Comparison of ENCODE assay signal across 18 cellular contexts in the genomic region with DNA sequence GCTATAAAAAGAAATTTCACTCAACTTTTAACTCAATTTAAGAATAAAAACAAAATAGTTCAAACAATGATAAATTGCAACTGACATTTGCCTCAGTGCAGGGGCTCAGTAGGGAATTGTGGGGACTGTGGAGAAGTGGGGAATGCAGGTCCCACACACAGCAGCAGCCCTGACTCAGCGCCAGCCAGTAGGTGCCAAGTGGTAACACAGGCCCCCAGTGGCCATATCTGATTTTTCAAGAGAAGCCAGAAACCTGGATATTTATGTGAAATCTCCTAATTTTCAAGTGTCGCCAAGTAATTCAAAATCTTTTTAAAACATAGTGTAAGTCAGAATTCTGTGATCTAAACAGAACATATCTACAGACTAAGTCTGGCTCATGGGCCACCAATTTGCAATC.
DNase-seq lines count a peak whose midpoint lies in the region; ATAC-seq and TF ChIP-seq lines count a peak whose summit lies in the region.
"Had no signal": no experiment of that assay in that cellular context is flagged by ENCODE, and none has a peak within 500 bp of the region (broad histone marks: within the 10 kb centered on the region; RNA-seq: fewer than 3 reads in every experiment).

No MANE protein-coding gene starts in this region.

- peak in 2 of 3 experiments; percentile 26 to 46; a peak in 3 of 6 replicates for TF ChIP-seq CTCF in HCT116 (IDR thresholded peaks at IDR 0.05 in 2 of 3, conservative IDR thresholded peaks at IDR 0.05 in 1 of 3; ENCODE audit: borderline replicate concordance in 1 of 3, insufficient read depth in 1 of 3, low read depth in 2 of 3, low read length in 2 of 3)
- peak; percentile 32 for TF ChIP-seq CTCF in astrocyte of the cerebellum (IDR thresholded peaks at IDR 0.05; ENCODE audit: low read depth, low read length, missing control alignments)
- TF ChIP-seq CTCF in glutamatergic neuron (IDR thresholded peaks at IDR 0.05; ENCODE audit: partially characterized antibody, unreplicated experiment) = peak; percentile 19
- no peak for TF ChIP-seq CTCF in upper lobe of right lung (IDR thresholded peaks at IDR 0.05)

- H3K4me3 Mint-ChIP-seq in glutamatergic neuron (ENCODE audit: unreplicated experiment) = no peak overlapping the region
- H3K4me3 Mint-ChIP-seq: activated CD4-positive, alpha-beta T cell treated with anti-CD3 and anti-CD28 coated beads, Interleukin-2, amount 10 ng/mL, durations not matched to agents 7 days and 5 days; CD14-positive monocyte; naive B cell had no signal

- RAD21 ChIA-PET in HCT116 (lab: Charles Lee; ENCODE audit: low non-redundant PET in 1 of 2, low total read pairs in 2 of 2, uncharacterized antibody in 2 of 2, unreplicated experiment in 2 of 2) = no interaction called here

- no peaks in the 10 kb centered on the region for H3K4me1 ChIP-seq in HCT116 (ENCODE audit: control insufficient read depth in 1 of 2, insufficient read depth in 2 of 2, low read length in 2 of 2)
- H3K4me1 ChIP-seq in upper lobe of right lung = no peaks in the 10 kb centered on the region
- H3K4me1 ChIP-seq: gastroesophageal sphincter had no signal

- H3K9me3 Mint-ChIP-seq in glutamatergic neuron (ENCODE audit: unreplicated experiment) = peaks cover 2% of the 10 kb centered on the region
- H3K9me3 Mint-ChIP-seq: activated CD4-positive, alpha-beta T cell treated with anti-CD3 and anti-CD28 coated beads, Interleukin-2, amount 10 ng/mL, durations not matched to agents 7 days and 5 days had no signal

- no peak overlapping the region for H3K4me2 ChIP-seq in HCT116 (ENCODE audit: low read length)

- POLR2A ChIA-PET in HCT116 (lab: Charles Lee) = no interaction called here

- H3K9me3 ChIP-seq in HCT116 (ENCODE audit: control insufficient read depth in 1 of 2, insufficient read depth in 1 of 2, low read depth in 1 of 2, low read length in 2 of 2) = no peaks in the 10 kb centered on the region
- H3K9me3 ChIP-seq in upper lobe of right lung = no peaks in the 10 kb centered on the region
- H3K9me3 ChIP-seq: ovary had no signal

- no peaks in the 10 kb centered on the region for H4K20me1 ChIP-seq in HCT116 (ENCODE audit: insufficient read depth)

- H3K27ac ChIP-seq in HCT116 (ENCODE audit: low read depth, low read length) (no peak overlapping the region), upper lobe of right lung (no peak overlapping the region)
- H3K27ac ChIP-seq: gastroesophageal sphincter, ovary had no signal

- intact Hi-C loops in HCT116 (cut with micrococcal nuclease) (no loop called here), upper lobe of right lung (cut with DNase I) (no loop called here)

- H3K27ac Mint-ChIP-seq in glutamatergic neuron (ENCODE audit: unreplicated experiment) = no peak overlapping the region
- H3K27ac Mint-ChIP-seq: activated CD4-positive, alpha-beta T cell treated with anti-CD3 and anti-CD28 coated beads, Interleukin-2, amount 10 ng/mL, durations not matched to agents 7 days and 5 days; CD14-positive monocyte; naive B cell had no signal

- TF ChIP-seq RAD21 in HCT116 (IDR thresholded peaks at IDR 0.05; ENCODE audit: low read depth) = peak; percentile 15; the same call in 1 of the 2 replicates

- H3K4me1 Mint-ChIP-seq in glutamatergic neuron (ENCODE audit: low read depth, unreplicated experiment) = no peaks in the 10 kb centered on the region
- H3K4me1 Mint-ChIP-seq: activated CD4-positive, alpha-beta T cell treated with anti-CD3 and anti-CD28 coated beads, Interleukin-2, amount 10 ng/mL, durations not matched to agents 7 days and 5 days; CD14-positive monocyte; naive B cell had no signal

- ATAC-seq in HCT116 (peak; percentile 78), HG02884 (IDR thresholded peaks at IDR 0.05; ENCODE audit: unreplicated experiment) (no peak), GM18870 (IDR thresholded peaks at IDR 0.05; ENCODE audit: unreplicated experiment) (no peak), upper lobe of right lung (no peak)
- ATAC-seq: gastroesophageal sphincter, right cardiac atrium had no signal

- H3K36me3 Mint-ChIP-seq in glutamatergic neuron (ENCODE audit: unreplicated experiment) = no peaks in the 10 kb centered on the region
- H3K36me3 Mint-ChIP-seq: CD14-positive monocyte, naive B cell had no signal

- H3K4me3 ChIP-seq in HCT116 (replicated peaks in 1 of 2; ENCODE audit: low read depth in 1 of 2, low read length in 2 of 2) (no peak overlapping the region), astrocyte of the cerebellum (ENCODE audit: low read depth, low read length) (no peak overlapping the region), upper lobe of right lung (no peak overlapping the region)
- H3K4me3 ChIP-seq: gastroesophageal sphincter, ovary had no signal

- DNase-seq in ACHN = peak; percentile 33
- no peak for DNase-seq in HCT116 (ENCODE audit: low read depth, low spot score)
- DNase-seq in astrocyte of the cerebellum (ENCODE audit: low read depth) = peak; percentile 23
- DNase-seq in glutamatergic neuron = no peak
- DNase-seq in EL = no peak
- DNase-seq in upper lobe of right lung = no peak
- DNase-seq: activated CD4-positive, alpha-beta T cell treated with anti-CD3 and anti-CD28 coated beads, Interleukin-2, amount 10 ng/mL, durations not matched to agents 7 days and 5 days; DMS153; naive B cell; NCI-H526 treated with DMSO at 0.1 percent for 48 hours; ovary; SHP77 treated with DMSO at 0.1 percent for 48 hours; stimulated activated CD8-positive, alpha-beta memory T cell treated with anti-CD3 and anti-CD28 coated beads, Interleukin-4, amount 100 ng/mL, for 48 hours had no signal

- H3K27me3 ChIP-seq in HCT116 (ENCODE audit: insufficient read depth, low read length) = peaks cover 4% of the 10 kb centered on the region; the same call in 1 of the 2 replicates
- H3K27me3 ChIP-seq in upper lobe of right lung = no peaks in the 10 kb centered on the region
- H3K27me3 ChIP-seq: gastroesophageal sphincter, ovary had no signal

- no peaks in the 10 kb centered on the region for H3K79me2 ChIP-seq in HCT116 (ENCODE audit: insufficient read depth, low read length)

- no peak overlapping the region for H2AFZ ChIP-seq in HCT116 (ENCODE audit: low read depth, low read length, poor library complexity, severe bottlenecking)

- no peak overlapping the region for H3K9ac ChIP-seq in HCT116 (ENCODE audit: low read length)

- H3K36me3 ChIP-seq in HCT116 (ENCODE audit: control insufficient read depth in 1 of 2, insufficient read depth in 2 of 2, low read length in 2 of 2) (no peaks in the 10 kb centered on the region), upper lobe of right lung (no peaks in the 10 kb centered on the region)
- H3K36me3 ChIP-seq: gastroesophageal sphincter, ovary had no signal

- BruUV-seq in HCT116 (replicated peaks; lab: Mats Ljungman, UMichigan) = no TSS peak

- H3K9me2 ChIP-seq in HCT116 (ENCODE audit: insufficient read depth) = no peaks in the 10 kb centered on the region

- no peaks in the 10 kb centered on the region for H3K27me3 Mint-ChIP-seq in glutamatergic neuron (ENCODE audit: unreplicated experiment)
- H3K27me3 Mint-ChIP-seq: activated CD4-positive, alpha-beta T cell treated with anti-CD3 and anti-CD28 coated beads, Interleukin-2, amount 10 ng/mL, durations not matched to agents 7 days and 5 days had no signal

- in situ Hi-C loops in ACHN (cut with HindIII; ENCODE audit: low pct_ligation_motif_present, low pct_unique_long_range_greater_than_20kb, low sequenced_read_pairs) = no loop called here
- in situ Hi-C loops in astrocyte of the cerebellum (cut with HindIII; ENCODE audit: low sequenced_read_pairs) = no loop called here

- CTCF ChIA-PET in HCT116 (lab: Charles Lee) = no interaction called here

- TF ChIP-seq POLR2A in HCT116 (IDR thresholded peaks at IDR 0.05; ENCODE audit: borderline replicate concordance, extremely low read depth, insufficient read depth, insufficient read length) = no peak

TF ChIP-seq in HCT116, 20 proteins besides CTCF, POLR2A, EP300 and RAD21:
- TF ChIP-seq SRF (IDR thresholded peaks at IDR 0.05; ENCODE audit: low read depth) (no peak), TCF7L2 (IDR thresholded peaks at IDR 0.05; ENCODE audit: borderline replicate concordance, extremely low read depth, insufficient read depth, insufficient read length) (no peak)

Comparison
In these comparisons a context has a peak if more than half of its experiments do, and no peak if none do; other contexts are left out.
1. DNase-seq: peak in ACHN (single experiment) and astrocyte of the cerebellum (single experiment); none in HCT116 (single experiment), glutamatergic neuron (single experiment), EL (single experiment) and upper lobe of right lung (single experiment).